In genomic region chr1:119372493-119373086, GRCh38 we compare ENCODE assay signal across 9 cellular contexts. TPM values are rescaled to one million over a fixed set of nuclear protein-coding genes. Genes with fewer than 3 reads are reported as not detected.
A peak's percentile ranks its signal among the peaks of the same experiment; 100 is the strongest.
DNase-seq lines count a peak whose midpoint lies in the region; ATAC-seq and TF ChIP-seq lines count a peak whose summit lies in the region.
"Had no signal": no experiment of that assay in that cellular context is flagged by ENCODE, and none has a peak within 500 bp of the region (broad histone marks: within the 10 kb centered on the region; RNA-seq: fewer than 3 reads in every experiment).

No MANE protein-coding gene starts in this region.

- ATAC-seq in Right ventricle myocardium inferior (no peak), HG03469 (IDR thresholded peaks at IDR 0.05; ENCODE audit: unreplicated experiment) (no peak)

- no peak for TF ChIP-seq CTCF in fibroblast of pulmonary artery (IDR thresholded peaks at IDR 0.05; ENCODE audit: low read length, missing control alignments)

- H3K4me3 ChIP-seq in fibroblast of pulmonary artery (replicated peaks; ENCODE audit: low read depth, low read length) = no peak overlapping the region

- intact Hi-C loops in Right ventricle myocardium inferior (cut with DNase I) = no loop called here

- peak; percentile 12 to 60 (median 33) for DNase-seq in NCI-H1417 (lab: John Stamatoyannopoulos, UW)
- no peak for DNase-seq in NCI-H1417 treated with DMSO at 0.1 percent for 48 hours (lab: John Stamatoyannopoulos, UW)
- DNase-seq in HCEC 1CT = peak; percentile 15
- peak; percentile 54 for DNase-seq in NCI-H510A treated with DMSO at 0.1 percent for 48 hours (lab: John Stamatoyannopoulos, UW)
- peak; percentile 34 for DNase-seq in fibroblast of pulmonary artery (ENCODE audit: low read depth)
- no peak for DNase-seq in Right ventricle myocardium inferior (ENCODE audit: missing footprints)
- no peak for DNase-seq in NCI-H2029 treated with DMSO at 0.1 percent for 48 hours (lab: John Stamatoyannopoulos, UW)
- DNase-seq: naive B cell had no signal

RNA-seq across cellular contexts. Expression of gene HAO2, which starts 4.0 kb away (rescaled TPM):
- not detected for total RNA-seq in Right ventricle myocardium inferior

RNA-seq across cellular contexts. Expression of gene HSD3B2, which starts 42.4 kb away (rescaled TPM):
- not detected for total RNA-seq in Right ventricle myocardium inferior

Comparison
In these comparisons a context has a peak if more than half of its experiments do, and no peak if none do; other contexts are left out.
1. DNase-seq: peak in NCI-H1417 (3 of 3), HCEC 1CT (single experiment), NCI-H510A treated with DMSO at 0.1 percent for 48 hours (single experiment) and fibroblast of pulmonary artery (single experiment); none in NCI-H1417 treated with DMSO at 0.1 percent for 48 hours (single experiment), Right ventricle myocardium inferior (single experiment) and NCI-H2029 treated with DMSO at 0.1 percent for 48 hours (single experiment).